22 cellular contexts compared by ENCODE assay signal in genomic region chr10:52999258-52999657, GRCh38.
"Had no signal": no experiment of that assay in that cellular context is flagged by ENCODE, and none has a peak within 500 bp of the region (broad histone marks: within the 10 kb centered on the region; RNA-seq: fewer than 3 reads in every experiment).

No MANE protein-coding gene starts in this region.

- H3K4me3 Mint-ChIP-seq: activated naive CD4-positive, alpha-beta T cell treated with anti-CD3 and anti-CD28 coated beads, Interleukin-2, amount 10 ng/mL, durations not matched to agents 7 days and 5 days; naive thymus-derived CD8-positive, alpha-beta T cell had no signal

- H3K36me3 Mint-ChIP-seq: activated naive CD4-positive, alpha-beta T cell treated with anti-CD3 and anti-CD28 coated beads, Interleukin-2, amount 10 ng/mL, durations not matched to agents 7 days and 5 days; naive thymus-derived CD8-positive, alpha-beta T cell had no signal

- H3K9me3 ChIP-seq: heart right ventricle, lower lobe of right lung, psoas muscle, right atrium auricular region, upper lobe of left lung had no signal

- H3K4me1 ChIP-seq: heart right ventricle, lower lobe of right lung, psoas muscle, right atrium auricular region, upper lobe of left lung had no signal

- H3K27ac ChIP-seq: coronary artery, heart right ventricle, lower lobe of right lung, psoas muscle, right atrium auricular region, upper lobe of left lung had no signal

- H3K27me3 ChIP-seq: heart right ventricle, right atrium auricular region, upper lobe of left lung had no signal

- H3K27ac Mint-ChIP-seq: activated naive CD4-positive, alpha-beta T cell treated with anti-CD3 and anti-CD28 coated beads, Interleukin-2, amount 10 ng/mL, durations not matched to agents 7 days and 5 days; naive thymus-derived CD8-positive, alpha-beta T cell had no signal

- H3K4me3 ChIP-seq: coronary artery, heart right ventricle, lower lobe of right lung, psoas muscle, right atrium auricular region, upper lobe of left lung had no signal

- H3K36me3 ChIP-seq: heart right ventricle, lower lobe of right lung, right atrium auricular region, upper lobe of left lung had no signal

- H3K4me1 Mint-ChIP-seq: activated naive CD4-positive, alpha-beta T cell treated with anti-CD3 and anti-CD28 coated beads, Interleukin-2, amount 10 ng/mL, durations not matched to agents 7 days and 5 days; naive thymus-derived CD8-positive, alpha-beta T cell had no signal

- ATAC-seq: heart right ventricle; lower lobe of right lung; naive thymus-derived CD8-positive, alpha-beta T cell; psoas muscle; stimulated activated naive CD8-positive, alpha-beta T cell treated with anti-CD3 and anti-CD28 coated beads, Interleukin-15, Interleukin-2, amounts not matched to agents 100 U/mL and 50 U/mL, for 24 hours had no signal

- DNase-seq: activated CD4-positive, alpha-beta T cell treated with anti-CD3 and anti-CD28 coated beads for 4 hours; activated CD4-positive, alpha-beta T cell treated with anti-CD3 and anti-CD28 coated beads, Interleukin-2, amount 50 U/mL, for 48 hours; activated CD4-positive, CD25-positive, alpha-beta regulatory T cell; activated naive CD4-positive, alpha-beta T cell treated with anti-CD3 and anti-CD28 coated beads, Interleukin-2, amount 10 ng/mL, durations not matched to agents 7 days and 5 days; activated T-cell treated with anti-CD3 and anti-CD28 coated beads, Interleukin-2, amount 50 U/mL, for 48 hours; amygdala; cerebellar nuclear complex; effector CD4-positive, alpha-beta T cell; erythroblast; foreskin fibroblast; heart right ventricle; kidney; lower lobe of right lung; naive thymus-derived CD8-positive, alpha-beta T cell; psoas muscle; stimulated activated CD4-positive, alpha-beta T cell treated with anti-CD3 and anti-CD28 coated beads, Interleukin-12 subunit alpha, Interleukin-12 subunit beta, amount 100 ng/mL, for 4 hours; stimulated activated CD4-positive, alpha-beta T cell treated with anti-CD3 and anti-CD28 coated beads, Interleukin-4, amount 100 ng/mL, for 4 hours; stimulated activated naive CD8-positive, alpha-beta T cell treated with anti-CD3 and anti-CD28 coated beads, Interleukin-15, Interleukin-2, amounts not matched to agents 100 U/mL and 50 U/mL, for 24 hours; T-helper 9 cell; upper lobe of left lung had no signal

- H3K27me3 Mint-ChIP-seq: activated naive CD4-positive, alpha-beta T cell treated with anti-CD3 and anti-CD28 coated beads, Interleukin-2, amount 10 ng/mL, durations not matched to agents 7 days and 5 days; naive thymus-derived CD8-positive, alpha-beta T cell had no signal
